In genomic region chr6:37239950-37240713, GRCh38 we compare ENCODE assay signal across 8 cellular contexts. TPM values are rescaled to one million over a fixed set of nuclear protein-coding genes. Genes with fewer than 3 reads are reported as not detected.
A peak's percentile ranks its signal among the peaks of the same experiment; 100 is the strongest.
DNase-seq lines count a peak whose midpoint lies in the region; ATAC-seq and TF ChIP-seq lines count a peak whose summit lies in the region.

No MANE protein-coding gene starts in this region.

- H3K9ac ChIP-seq in fibroblast of lung (ENCODE audit: insufficient read depth, low read length): no peak overlapping the region
- H3K9ac ChIP-seq in subcutaneous abdominal adipose tissue (ENCODE audit: low read length in 5 of 5): peak overlapping the region in 1 of 5 donors; percentile 87

- peak; percentile 70 for ATAC-seq in HG02798 (IDR thresholded peaks at IDR 0.05; ENCODE audit: poor library complexity, unreplicated experiment)
- ATAC-seq in omental fat pad (ENCODE audit: low FRiP score): peak; percentile 76

- peak; percentile 51 for DNase-seq in DMS53 treated with DMSO at 0.1 percent for 48 hours (lab: John Stamatoyannopoulos, UW; ENCODE audit: unreplicated experiment)
- peak; percentile 65 for DNase-seq in NOMO-1 treated with dmso at 0.1 percent for 144 hours (lab: John Stamatoyannopoulos, UW; ENCODE audit: unreplicated experiment)
- peak; percentile 75 for DNase-seq in activated T-cell treated with anti-CD3 and anti-CD28 coated beads for 48 hours (ENCODE audit: low read depth)
- peak; percentile 98 to 99 for DNase-seq in fibroblast of lung (ENCODE audit: low read depth in 2 of 2)
- peak; percentile 95 for DNase-seq in omental fat pad (ENCODE audit: low spot score)
- DNase-seq in GOT3 (lab: John Stamatoyannopoulos, UW): no peak

- H3K27me3 ChIP-seq in fibroblast of lung (ENCODE audit: control insufficient read depth, insufficient read depth, low read length) (no peaks in the 10 kb centered on the region), subcutaneous abdominal adipose tissue (ENCODE audit: control insufficient read depth in 5 of 5, insufficient read depth in 4 of 5, low read length in 5 of 5) (no peaks in the 10 kb centered on the region)

- H3K79me2 ChIP-seq in fibroblast of lung (ENCODE audit: control insufficient read depth, insufficient read depth, low read length): no peaks in the 10 kb centered on the region

- H3K36me3 ChIP-seq in fibroblast of lung (ENCODE audit: control insufficient read depth, insufficient read depth, low read length) (no peaks in the 10 kb centered on the region), subcutaneous abdominal adipose tissue (ENCODE audit: control insufficient read depth in 5 of 5, insufficient read depth in 5 of 5, low read length in 5 of 5) (no peaks in the 10 kb centered on the region)

- peaks cover 21% of the 10 kb centered on the region for H3K4me1 ChIP-seq in fibroblast of lung (ENCODE audit: control insufficient read depth, extremely low read depth, insufficient read depth, low read length)
- H3K4me1 ChIP-seq in subcutaneous abdominal adipose tissue (ENCODE audit: control insufficient read depth in 5 of 5, insufficient read depth in 5 of 5, low read length in 5 of 5): peaks cover 10 to 40% (median 34%) of the 10 kb centered on the region in 5 donors

- no peaks in the 10 kb centered on the region for H4K20me1 ChIP-seq in fibroblast of lung (ENCODE audit: control insufficient read depth, extremely low read depth, insufficient read depth, low read length)

- TF ChIP-seq CTCF in fibroblast of lung (conservative IDR thresholded peaks at IDR 0.05 in 1 of 2, IDR thresholded peaks at IDR 0.05 in 1 of 2; ENCODE audit: low read depth in 1 of 2, low read length in 2 of 2): no peak
- no peak for TF ChIP-seq CTCF in omental fat pad (IDR thresholded peaks at IDR 0.05)

- H3K27ac ChIP-seq in fibroblast of lung (ENCODE audit: insufficient read depth, low read length) (peak overlapping the region; percentile 91), subcutaneous abdominal adipose tissue (ENCODE audit: low read depth, low read length) (peak overlapping the region; percentile 72)

- H3K9me3 ChIP-seq in fibroblast of lung (ENCODE audit: control insufficient read depth, insufficient read depth, low read depth, low read length): no peaks in the 10 kb centered on the region
- H3K9me3 ChIP-seq in subcutaneous abdominal adipose tissue (ENCODE audit: control insufficient read depth in 5 of 5, low read length in 5 of 5): no peaks in the 10 kb centered on the region

- H2AFZ ChIP-seq in fibroblast of lung (ENCODE audit: low read length): no peak overlapping the region

- H3K4me3 ChIP-seq in fibroblast of lung (replicated peaks in 1 of 4; ENCODE audit: control extremely low read depth in 1 of 4, insufficient read depth in 1 of 4, low read depth in 3 of 4, low read length in 4 of 4) (no peak overlapping the region), subcutaneous abdominal adipose tissue (ENCODE audit: low read depth in 1 of 5, low read length in 5 of 5) (no peak overlapping the region)

- no peak overlapping the region for H3K4me2 ChIP-seq in fibroblast of lung (ENCODE audit: extremely low read depth, insufficient read depth, low read length)

RNA-seq across cellular contexts. Expression of gene TBC1D22B, which starts 17.4 kb away (rescaled TPM):
- total RNA-seq in fibroblast of lung (8.2 and 9.7 TPM in 2 replicates), omental fat pad (1 to 10 TPM; 8.0 to 9.5 (median 8.5) TPM)
- 6.3 and 7.2 TPM in 2 replicates for polyA plus RNA-seq in fibroblast of lung
- polyA plus RNA-seq in fibroblast of lung (2012): 5.8 and 6.6 TPM in 2 replicates
- polyA minus RNA-seq in fibroblast of lung (ENCODE audit: low replicate concordance): 7.7 and 11.1 TPM in 2 replicates

RNA-seq across cellular contexts. Expression of gene TMEM217, which starts 17.8 kb away (rescaled TPM):
- 4.0 and 4.9 TPM in 2 replicates for total RNA-seq in fibroblast of lung
- 3.0 and 3.1 TPM in 2 replicates for polyA plus RNA-seq in fibroblast of lung
- 2.4 and 2.7 TPM in 2 replicates for polyA plus RNA-seq in fibroblast of lung (2012)
- 1.8 TPM in 1 of 2 replicates, not detected in the other for polyA minus RNA-seq in fibroblast of lung (ENCODE audit: low replicate concordance)
- total RNA-seq in omental fat pad: 1 to 10 TPM; 1.1 to 4.7 (median 2.7) TPM
